8 cellular contexts compared by ENCODE assay signal in genomic region chr3:12840148-12840547, GRCh38. TPM values are rescaled to one million over a fixed set of nuclear protein-coding genes. Genes with fewer than 3 reads are reported as not detected.
DNase-seq lines count a peak whose midpoint lies in the region; ATAC-seq and TF ChIP-seq lines count a peak whose summit lies in the region.
"Not testable (repeated sequence)": the region's sequence is repeated elsewhere in the genome, so short reads cannot be mapped to it uniquely, and the experiment has no call there.

No MANE protein-coding gene starts in this region.

- TF ChIP-seq EP300 in upper lobe of left lung (IDR thresholded peaks at IDR 0.05): not testable (repeated sequence)

- not testable (repeated sequence) for H3K9me3 ChIP-seq in Caco-2, MG63, lower lobe of right lung, upper lobe of left lung

- H3K27me3 ChIP-seq in Caco-2 (replicated peaks; ENCODE audit: control insufficient read depth, insufficient read depth, low read length); MG63; lower lobe of right lung (ENCODE audit: low read depth); upper lobe of left lung: not testable (repeated sequence)

- H3K4me3 ChIP-seq in Caco-2 (ENCODE audit: low read depth, low read length) (peak overlapping the region; percentile 84), MG63 (peak overlapping the region; percentile 81), fibroblast of the aortic adventitia (ENCODE audit: low read depth, low read length) (peak overlapping the region; percentile 80), lower lobe of right lung (peak overlapping the region; percentile 97), upper lobe of left lung (peak overlapping the region; percentile 75 to 87 (median 77))

- peaks cover 13% of the 10 kb centered on the region for H3K36me3 ChIP-seq in Caco-2 (ENCODE audit: control insufficient read depth, insufficient read depth, low read length)
- peaks cover 60% of the 10 kb centered on the region for H3K36me3 ChIP-seq in MG63
- H3K36me3 ChIP-seq in lower lobe of right lung: peaks cover 49% of the 10 kb centered on the region
- peaks cover 9 to 49% (median 47%) of the 10 kb centered on the region in 4 donors for H3K36me3 ChIP-seq in upper lobe of left lung

- not testable (repeated sequence) for H3K4me1 Mint-ChIP-seq in Caco-2 (ENCODE audit: low read depth, unreplicated experiment)
- H3K4me1 Mint-ChIP-seq in activated CD4-positive, alpha-beta T cell treated with anti-CD3 and anti-CD28 coated beads, Interleukin-2, amount 10 ng/mL, durations not matched to agents 7 days and 5 days: peaks cover 52% of the 10 kb centered on the region
- H3K4me1 Mint-ChIP-seq in MCF 10A (ENCODE audit: insufficient read depth, unreplicated experiment) (peaks cover 23% of the 10 kb centered on the region), progenitor cell of endocrine pancreas (ENCODE audit: low read depth) (peaks cover 29% of the 10 kb centered on the region)

- H3K36me3 Mint-ChIP-seq in Caco-2 (ENCODE audit: insufficient read depth, unreplicated experiment) (peaks cover 67% of the 10 kb centered on the region), MCF 10A (ENCODE audit: insufficient read depth, unreplicated experiment) (peaks cover 65% of the 10 kb centered on the region), progenitor cell of endocrine pancreas (ENCODE audit: insufficient read depth) (peaks cover 29% of the 10 kb centered on the region)
- peaks cover 58% of the 10 kb centered on the region for H3K36me3 Mint-ChIP-seq in activated CD4-positive, alpha-beta T cell treated with anti-CD3 and anti-CD28 coated beads, Interleukin-2, amount 10 ng/mL, durations not matched to agents 7 days and 5 days (ENCODE audit: low read depth)

- H3K27ac ChIP-seq in lower lobe of right lung (peak overlapping the region; percentile 98), upper lobe of left lung (peak overlapping the region; percentile 89 to 96 (median 93))

- TF ChIP-seq CTCF in Caco-2 (IDR thresholded peaks at IDR 0.05; ENCODE audit: insufficient read depth in 1 of 2, low read depth in 1 of 2, low read length in 1 of 2, severe bottlenecking in 1 of 2, unreplicated experiment in 1 of 2); MCF 10A (IDR thresholded peaks at IDR 0.05; ENCODE audit: unreplicated experiment); fibroblast of the aortic adventitia (IDR thresholded peaks at IDR 0.05; ENCODE audit: insufficient read depth, low read length); lower lobe of right lung (IDR thresholded peaks at IDR 0.05); progenitor cell of endocrine pancreas (IDR thresholded peaks at IDR 0.05; ENCODE audit: unreplicated experiment); upper lobe of left lung (IDR thresholded peaks at IDR 0.05): not testable (repeated sequence)

- not testable (repeated sequence) for ATAC-seq in lower lobe of right lung; upper lobe of left lung (ENCODE audit: low FRiP score in 2 of 2)

- WGBS in upper lobe of left lung, 2 donors: 55 to 60% methylated on average over 5 to 10 of the region's 10 CpGs

- H3K27ac Mint-ChIP-seq in Caco-2 (ENCODE audit: unreplicated experiment): peak overlapping the region; percentile 100
- peak overlapping the region; percentile 100 for H3K27ac Mint-ChIP-seq in activated CD4-positive, alpha-beta T cell treated with anti-CD3 and anti-CD28 coated beads, Interleukin-2, amount 10 ng/mL, durations not matched to agents 7 days and 5 days
- H3K27ac Mint-ChIP-seq in MCF 10A (ENCODE audit: low read depth, unreplicated experiment): peak overlapping the region; percentile 100
- peak overlapping the region; percentile 100 for H3K27ac Mint-ChIP-seq in progenitor cell of endocrine pancreas

- H3K9me3 Mint-ChIP-seq in Caco-2 (ENCODE audit: unreplicated experiment); activated CD4-positive, alpha-beta T cell treated with anti-CD3 and anti-CD28 coated beads, Interleukin-2, amount 10 ng/mL, durations not matched to agents 7 days and 5 days; MCF 10A (ENCODE audit: unreplicated experiment); progenitor cell of endocrine pancreas (ENCODE audit: low read depth): not testable (repeated sequence)

- BruUV-seq in Caco-2 (replicated peaks; lab: Mats Ljungman, UMichigan); MCF 10A (replicated peaks; lab: Mats Ljungman, UMichigan): not testable (repeated sequence)

- POLR2A ChIA-PET in Caco-2 (lab: Charles Lee): not testable (repeated sequence)
- POLR2A ChIA-PET in activated CD4-positive, alpha-beta T cell treated with anti-CD3 and anti-CD28 coated beads, Interleukin-2, amount 10 ng/mL, durations not matched to agents 7 days and 5 days (lab: Charles Lee): interaction anchor here (0.5 kb wide), 1 partner anchor 569 kb away, joined by 6 read pairs; no protein-coding TSS in a partner anchor
- POLR2A ChIA-PET in MCF 10A (lab: Yijun Ruan, JAX): interaction anchor here (0.9 to 4.1 kb wide), 11 partner anchors 9 to 262 kb away, joined by 3 to 39 read pairs (median 6); partner anchors contain the start of genes RAF1 and TMEM40

- H3K27me3 Mint-ChIP-seq in Caco-2 (ENCODE audit: insufficient read depth, unreplicated experiment); activated CD4-positive, alpha-beta T cell treated with anti-CD3 and anti-CD28 coated beads, Interleukin-2, amount 10 ng/mL, durations not matched to agents 7 days and 5 days; MCF 10A (ENCODE audit: insufficient read depth, unreplicated experiment); progenitor cell of endocrine pancreas: not testable (repeated sequence)

- TF ChIP-seq POLR2A in upper lobe of left lung (IDR thresholded peaks at IDR 0.05): not testable (repeated sequence)

- CTCF ChIA-PET in Caco-2 (lab: Charles Lee): interaction anchor here (0.6 kb wide), 1 partner anchor 992 kb away, joined by 4 read pairs; no protein-coding TSS in a partner anchor
- CTCF ChIA-PET in activated CD4-positive, alpha-beta T cell treated with anti-CD3 and anti-CD28 coated beads, Interleukin-2, amount 10 ng/mL, durations not matched to agents 7 days and 5 days (lab: Charles Lee): interaction anchor here (0.6 to 3.4 kb wide), 6 partner anchors 9 to 32 kb away, joined by 3 to 37 read pairs (median 8); no protein-coding TSS in a partner anchor
- CTCF ChIA-PET in MCF 10A (lab: Yijun Ruan, JAX): interaction anchor here (0.9 to 5.1 kb wide), 7 partner anchors 9 to 282 kb away, joined by 3 to 38 read pairs (median 5); no protein-coding TSS in a partner anchor

- H3K4me3 Mint-ChIP-seq in Caco-2 (ENCODE audit: unreplicated experiment): peak overlapping the region; percentile 93
- peak overlapping the region; percentile 98 for H3K4me3 Mint-ChIP-seq in activated CD4-positive, alpha-beta T cell treated with anti-CD3 and anti-CD28 coated beads, Interleukin-2, amount 10 ng/mL, durations not matched to agents 7 days and 5 days
- H3K4me3 Mint-ChIP-seq in MCF 10A (ENCODE audit: unreplicated experiment): peak overlapping the region; percentile 96
- H3K4me3 Mint-ChIP-seq in progenitor cell of endocrine pancreas (ENCODE audit: low read depth): peak overlapping the region; percentile 98

- intact Hi-C loops in Caco-2 (cut with micrococcal nuclease; ENCODE audit: unreplicated experiment); MCF 10A (cut with micrococcal nuclease); lower lobe of right lung (cut with DNase I): not testable (repeated sequence)

- H3K4me1 ChIP-seq in Caco-2: not testable (repeated sequence)
- H3K4me1 ChIP-seq in lower lobe of right lung: peaks cover 40% of the 10 kb centered on the region
- H3K4me1 ChIP-seq in upper lobe of left lung: peaks cover 22 to 38% (median 29%) of the 10 kb centered on the region in 4 donors

- not testable (repeated sequence) for DNase-seq in Caco-2; MG63; activated CD4-positive, alpha-beta T cell treated with anti-CD3 and anti-CD28 coated beads, Interleukin-2, amount 10 ng/mL, durations not matched to agents 7 days and 5 days; MCF 10A (ENCODE audit: unreplicated experiment); fibroblast of the aortic adventitia (ENCODE audit: low read depth); lower lobe of right lung; progenitor cell of endocrine pancreas (ENCODE audit: low spot score, unreplicated experiment); upper lobe of left lung

RNA-seq across cellular contexts. Expression of gene RPL32, which starts 1.2 kb away (rescaled TPM):
- total RNA-seq in Caco-2 (2022): 1,713 and 1,899 TPM in 2 replicates
- 1,545 and 2,409 TPM in 2 replicates for total RNA-seq in MG63 (2014; rRNA removed; shearing (Covaris generic); ENCODE audit: low replicate concordance)
- total RNA-seq in activated CD4-positive, alpha-beta T cell treated with anti-CD3 and anti-CD28 coated beads, Interleukin-2, amount 10 ng/mL, durations not matched to agents 7 days and 5 days: 1,000 to 10,000 TPM; 2,113 to 2,760 TPM
- 2,288 and 2,498 TPM in 2 replicates for total RNA-seq in MCF 10A (2022)
- 213 and 1,353 TPM in 2 replicates for total RNA-seq in fibroblast of the aortic adventitia (ENCODE audit: low replicate concordance)
- total RNA-seq in lower lobe of right lung: 1,243 TPM
- total RNA-seq in progenitor cell of endocrine pancreas: 1,626 and 1,662 TPM in 2 replicates
- 1,000 to 10,000 TPM in 2 of 6 donors, 100 to 1,000 TPM in 4; 461 to 1,145 (median 921) TPM for total RNA-seq in upper lobe of left lung

RNA-seq across cellular contexts. Expression of gene CAND2, which starts 43.7 kb away (rescaled TPM):
- not detected in 2 replicates for total RNA-seq in Caco-2 (2022)
- total RNA-seq in MG63 (2014; rRNA removed; shearing (Covaris generic); ENCODE audit: low replicate concordance): 0.23 TPM in 1 of 2 replicates, not detected in the other
- total RNA-seq in activated CD4-positive, alpha-beta T cell treated with anti-CD3 and anti-CD28 coated beads, Interleukin-2, amount 10 ng/mL, durations not matched to agents 7 days and 5 days: under 1 TPM; 0.84 to 0.98 TPM
- not detected in 2 replicates for total RNA-seq in MCF 10A (2022)
- 6.1 and 11.4 TPM in 2 replicates for total RNA-seq in fibroblast of the aortic adventitia (ENCODE audit: low replicate concordance)
- total RNA-seq in lower lobe of right lung: 6.4 TPM
- 7.9 and 11.0 TPM in 2 replicates for total RNA-seq in progenitor cell of endocrine pancreas
- 1 to 10 TPM; 2.3 to 7.3 (median 5.0) TPM for total RNA-seq in upper lobe of left lung
